8 cellular contexts compared by ENCODE assay signal in the genomic region with DNA sequence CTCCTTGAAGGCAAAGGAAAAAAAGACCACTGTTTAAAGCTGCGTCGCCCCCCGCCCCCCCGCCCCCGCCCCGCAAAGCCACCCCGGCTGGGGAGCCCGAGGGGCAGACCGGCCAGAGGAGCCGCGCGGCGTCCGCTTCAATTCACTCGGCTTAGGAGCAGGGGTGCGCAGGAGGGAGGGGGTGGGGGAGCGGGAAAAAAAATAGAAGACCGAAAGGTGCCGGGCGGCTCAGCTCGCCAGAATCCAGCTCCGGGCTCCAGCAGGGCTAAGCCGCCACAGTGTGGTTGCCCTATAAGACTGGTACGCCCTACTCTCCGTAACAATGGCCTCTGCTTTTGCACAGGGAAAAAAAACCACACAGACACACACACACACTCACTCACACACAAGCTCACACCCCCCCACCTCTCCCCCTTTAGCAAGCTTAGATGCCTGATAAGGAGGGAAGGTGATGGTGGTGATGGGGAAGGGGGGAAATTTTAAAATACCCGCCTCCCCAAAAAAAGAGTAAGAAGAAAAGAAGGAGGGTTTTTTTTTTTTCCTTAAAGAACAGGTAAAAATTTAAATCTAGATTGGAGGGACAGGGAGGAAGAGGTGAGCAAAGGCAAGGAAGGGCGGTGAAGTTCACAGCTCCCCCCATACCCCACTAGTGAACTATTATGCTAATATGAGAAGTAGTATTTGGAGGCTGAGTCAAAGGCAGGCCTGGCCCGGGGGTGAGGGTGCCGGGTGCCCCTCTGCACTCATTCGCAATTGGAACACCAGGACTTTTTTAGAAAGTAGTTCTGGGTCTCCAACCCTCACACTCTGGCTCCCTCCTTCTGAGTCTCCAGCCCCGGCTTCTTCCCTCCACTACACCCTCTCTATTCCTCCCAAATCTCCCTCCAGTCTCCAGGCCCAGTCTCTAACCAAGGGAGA. TPM values are rescaled to one million over a fixed set of nuclear protein-coding genes. Genes with fewer than 3 reads are reported as not detected.
DNase-seq lines count a peak whose midpoint lies in the region; ATAC-seq and TF ChIP-seq lines count a peak whose summit lies in the region.

No MANE protein-coding gene starts in this region.

- H3K4me1 Mint-ChIP-seq in activated CD8-positive, alpha-beta memory T cell treated with anti-CD3 and anti-CD28 coated beads, Interleukin-2, amount 10 ng/mL, durations not matched to agents 7 days and 5 days: peaks cover 2% of the 10 kb centered on the region
- peaks cover 7% of the 10 kb centered on the region for H3K4me1 Mint-ChIP-seq in activated naive CD8-positive, alpha-beta T cell treated with anti-CD3 and anti-CD28 coated beads for 36 hours
- H3K4me1 Mint-ChIP-seq in type B pancreatic cell (ENCODE audit: unreplicated experiment): peaks cover 77% of the 10 kb centered on the region

- ATAC-seq in activated CD8-positive, alpha-beta memory T cell treated with anti-CD3 and anti-CD28 coated beads, Interleukin-2, amount 10 ng/mL, durations not matched to agents 7 days and 5 days: peak; percentile 49
- ATAC-seq in GM19395 (IDR thresholded peaks at IDR 0.05; ENCODE audit: unreplicated experiment) (no peak), HG02840 (IDR thresholded peaks at IDR 0.05; ENCODE audit: low FRiP score, unreplicated experiment) (no peak)

- H3K36me3 Mint-ChIP-seq in activated CD8-positive, alpha-beta memory T cell treated with anti-CD3 and anti-CD28 coated beads, Interleukin-2, amount 10 ng/mL, durations not matched to agents 7 days and 5 days: peaks cover 1% of the 10 kb centered on the region
- no peaks in the 10 kb centered on the region for H3K36me3 Mint-ChIP-seq in activated naive CD8-positive, alpha-beta T cell treated with anti-CD3 and anti-CD28 coated beads for 36 hours
- peaks cover 25% of the 10 kb centered on the region for H3K36me3 Mint-ChIP-seq in type B pancreatic cell

- peak overlapping the region; percentile 39 for H3K4me3 Mint-ChIP-seq in activated CD8-positive, alpha-beta memory T cell treated with anti-CD3 and anti-CD28 coated beads, Interleukin-2, amount 10 ng/mL, durations not matched to agents 7 days and 5 days
- H3K4me3 Mint-ChIP-seq in activated naive CD8-positive, alpha-beta T cell treated with anti-CD3 and anti-CD28 coated beads for 36 hours: peak overlapping the region; percentile 82
- peak overlapping the region; percentile 93 for H3K4me3 Mint-ChIP-seq in type B pancreatic cell

- peaks cover 8% of the 10 kb centered on the region for H3K27me3 Mint-ChIP-seq in activated CD8-positive, alpha-beta memory T cell treated with anti-CD3 and anti-CD28 coated beads, Interleukin-2, amount 10 ng/mL, durations not matched to agents 7 days and 5 days
- H3K27me3 Mint-ChIP-seq in activated naive CD8-positive, alpha-beta T cell treated with anti-CD3 and anti-CD28 coated beads for 36 hours: peaks cover 28% of the 10 kb centered on the region
- peaks cover 63% of the 10 kb centered on the region for H3K27me3 Mint-ChIP-seq in type B pancreatic cell

- H3K36me3 ChIP-seq in kidney epithelial cell (ENCODE audit: control insufficient read depth, insufficient read depth, low read length): peaks cover 6% of the 10 kb centered on the region

- no peaks in the 10 kb centered on the region for H3K27me3 ChIP-seq in kidney epithelial cell (ENCODE audit: control insufficient read depth, insufficient read depth, low read length)

- no peak for DNase-seq in activated CD8-positive, alpha-beta memory T cell treated with anti-CD3 and anti-CD28 coated beads, Interleukin-2, amount 10 ng/mL, durations not matched to agents 7 days and 5 days
- no peak for DNase-seq in activated CD8-positive, alpha-beta memory T cell treated with anti-CD3 and anti-CD28 coated beads, Interleukin-2, amount 50 U/mL, for 48 hours
- no peak for DNase-seq in activated naive CD8-positive, alpha-beta T cell treated with anti-CD3 and anti-CD28 coated beads for 36 hours
- DNase-seq in kidney epithelial cell (ENCODE audit: low read depth): no peak
- no peak for DNase-seq in type B pancreatic cell (ENCODE audit: extremely low spot score, unreplicated experiment)
- DNase-seq in AG20443 (ENCODE audit: low spot score): no peak

- H3K4me3 ChIP-seq in kidney epithelial cell (ENCODE audit: low read depth, low read length): peak overlapping the region; percentile 54

- H3K27ac Mint-ChIP-seq in activated CD8-positive, alpha-beta memory T cell treated with anti-CD3 and anti-CD28 coated beads, Interleukin-2, amount 10 ng/mL, durations not matched to agents 7 days and 5 days: no peak overlapping the region
- H3K27ac Mint-ChIP-seq in activated naive CD8-positive, alpha-beta T cell treated with anti-CD3 and anti-CD28 coated beads for 36 hours: no peak overlapping the region
- H3K27ac Mint-ChIP-seq in type B pancreatic cell: peak overlapping the region; percentile 94

- no peaks in the 10 kb centered on the region for H3K9me3 Mint-ChIP-seq in activated CD8-positive, alpha-beta memory T cell treated with anti-CD3 and anti-CD28 coated beads, Interleukin-2, amount 10 ng/mL, durations not matched to agents 7 days and 5 days (ENCODE audit: low read depth)
- no peaks in the 10 kb centered on the region for H3K9me3 Mint-ChIP-seq in activated naive CD8-positive, alpha-beta T cell treated with anti-CD3 and anti-CD28 coated beads for 36 hours
- H3K9me3 Mint-ChIP-seq in type B pancreatic cell: no peaks in the 10 kb centered on the region

- TF ChIP-seq CTCF in kidney epithelial cell (IDR thresholded peaks at IDR 0.05; ENCODE audit: insufficient read depth, low read length, poor library complexity, severe bottlenecking) (no peak), type B pancreatic cell (conservative IDR thresholded peaks at IDR 0.05) (no peak)

- CTCF ChIA-PET in activated CD8-positive, alpha-beta memory T cell treated with anti-CD3 and anti-CD28 coated beads, Interleukin-2, amount 10 ng/mL, durations not matched to agents 7 days and 5 days (lab: Charles Lee): interaction anchor here (0.7 to 1.0 kb wide), 2 partner anchors 9 to 230 kb away, joined by 3 to 4 read pairs; no protein-coding TSS in a partner anchor

RNA-seq across cellular contexts. Expression of gene HOXB2, which starts 11.0 kb away (rescaled TPM):
- 10 to 100 TPM; 17.2 to 17.5 TPM for total RNA-seq in activated CD8-positive, alpha-beta memory T cell treated with anti-CD3 and anti-CD28 coated beads, Interleukin-2, amount 10 ng/mL, durations not matched to agents 7 days and 5 days
- 1 to 10 TPM; 7.4 to 7.7 TPM for total RNA-seq in activated naive CD8-positive, alpha-beta T cell treated with anti-CD3 and anti-CD28 coated beads for 36 hours
- total RNA-seq in kidney epithelial cell (15.2 and 24.6 TPM in 2 replicates), type B pancreatic cell (ENCODE audit: low replicate concordance) (35.6 and 36.5 TPM in 2 replicates)

RNA-seq across cellular contexts. Expression of gene HOXB4, which starts 22.3 kb away (rescaled TPM):
- 1 to 10 TPM; 7.8 TPM for total RNA-seq in activated CD8-positive, alpha-beta memory T cell treated with anti-CD3 and anti-CD28 coated beads, Interleukin-2, amount 10 ng/mL, durations not matched to agents 7 days and 5 days
- 1 to 10 TPM; 1.3 to 1.9 TPM for total RNA-seq in activated naive CD8-positive, alpha-beta T cell treated with anti-CD3 and anti-CD28 coated beads for 36 hours
- total RNA-seq in kidney epithelial cell (3.6 and 4.4 TPM in 2 replicates), type B pancreatic cell (ENCODE audit: low replicate concordance) (14.8 and 27.0 TPM in 2 replicates)

RNA-seq across cellular contexts. Expression of gene HOXB1, which starts 25.1 kb away (rescaled TPM):
- not detected for total RNA-seq in activated CD8-positive, alpha-beta memory T cell treated with anti-CD3 and anti-CD28 coated beads, Interleukin-2, amount 10 ng/mL, durations not matched to agents 7 days and 5 days
- total RNA-seq in activated naive CD8-positive, alpha-beta T cell treated with anti-CD3 and anti-CD28 coated beads for 36 hours: not detected
- total RNA-seq in kidney epithelial cell (not detected in 2 replicates), type B pancreatic cell (ENCODE audit: low replicate concordance) (0.29 and 0.79 TPM in 2 replicates)

RNA-seq across cellular contexts. Expression of gene HOXB3, which starts 34.2 kb away (rescaled TPM):
- 10 to 100 TPM; 11.9 to 12.9 TPM for total RNA-seq in activated CD8-positive, alpha-beta memory T cell treated with anti-CD3 and anti-CD28 coated beads, Interleukin-2, amount 10 ng/mL, durations not matched to agents 7 days and 5 days
- total RNA-seq in activated naive CD8-positive, alpha-beta T cell treated with anti-CD3 and anti-CD28 coated beads for 36 hours: 1 to 10 TPM; 1.4 to 2.0 TPM
- total RNA-seq in kidney epithelial cell (24.0 and 31.1 TPM in 2 replicates), type B pancreatic cell (ENCODE audit: low replicate concordance) (46.9 and 93.7 TPM in 2 replicates)

RNA-seq across cellular contexts. Expression of gene HOXB5, which starts 37.7 kb away (rescaled TPM):
- total RNA-seq in activated CD8-positive, alpha-beta memory T cell treated with anti-CD3 and anti-CD28 coated beads, Interleukin-2, amount 10 ng/mL, durations not matched to agents 7 days and 5 days: under 1 TPM in 1 of 2 experiments, not detected in 1; 0.16 TPM
- not detected for total RNA-seq in activated naive CD8-positive, alpha-beta T cell treated with anti-CD3 and anti-CD28 coated beads for 36 hours
- total RNA-seq in kidney epithelial cell (3.6 and 3.8 TPM in 2 replicates), type B pancreatic cell (ENCODE audit: low replicate concordance) (10.1 and 20.8 TPM in 2 replicates)

Comparison
In these comparisons a context has a peak if more than half of its experiments do, and no peak if none do; other contexts are left out.
1. H3K4me3 Mint-ChIP-seq: peak in every context shown above with its lines; median percentile 93 in type B pancreatic cell; 82 in activated naive CD8-positive, alpha-beta T cell treated with anti-CD3 and anti-CD28 coated beads for 36 hours; 39 in activated CD8-positive, alpha-beta memory T cell treated with anti-CD3 and anti-CD28 coated beads, Interleukin-2, amount 10 ng/mL, durations not matched to agents 7 days and 5 days.